Comparison of ENCODE assay signal across 19 cellular contexts in genomic region chr2:142849818-142850217, GRCh38. TPM values are rescaled to one million over a fixed set of nuclear protein-coding genes. Genes with fewer than 3 reads are reported as not detected.
DNase-seq lines count a peak whose midpoint lies in the region; ATAC-seq, FAIRE-seq and TF ChIP-seq lines count a peak whose summit lies in the region.
"Had no signal": no experiment of that assay in that cellular context is flagged by ENCODE, and none has a peak within 500 bp of the region (broad histone marks: within the 10 kb centered on the region; RNA-seq: fewer than 3 reads in every experiment).

No MANE protein-coding gene starts in this region.

- TF ChIP-seq POLR2A in A549 (IDR thresholded peaks at IDR 0.05; ENCODE audit: low read length) (no peak), gastroesophageal sphincter (IDR thresholded peaks at IDR 0.05) (no peak)

- DNase-seq in A549 (ENCODE audit: low read depth in 1 of 2, low spot score in 1 of 2) = no peak
- DNase-seq in LHCN-M2 (ENCODE audit: low read depth) = peak; percentile 44
- DNase-seq in choroid plexus epithelial cell (ENCODE audit: low read depth) = peak; percentile 35
- peak; percentile 52 for DNase-seq in kidney tubule cell (ENCODE audit: low spot score)
- DNase-seq in C1 segment of cervical spinal cord (lab: John Stamatoyannopoulos, UW) = no peak
- DNase-seq in pancreas = no peak
- DNase-seq: DND-41, GF-D8, KG1, MG63, NCI-H1092 treated with DMSO at 0.1 percent for 48 hours, NCI-H2081 treated with DMSO at 0.1 percent for 48 hours, NCI-H510A treated with DMSO at 0.1 percent for 48 hours, NCI-H82 had no signal

- TF ChIP-seq EP300 in A549 (IDR thresholded peaks at IDR 0.05) (no peak), gastroesophageal sphincter (IDR thresholded peaks at IDR 0.05) (no peak)

- TF ChIP-seq CTCF in A549 (IDR thresholded peaks at IDR 0.05) (no peak), choroid plexus epithelial cell (conservative IDR thresholded peaks at IDR 0.05; ENCODE audit: low read depth, low read length) (no peak), gastroesophageal sphincter (IDR thresholded peaks at IDR 0.05) (no peak), pancreas (IDR thresholded peaks at IDR 0.05) (no peak)

- CTCF ChIA-PET in A549 (lab: Yijun Ruan, JAX) = interaction anchor here (1.0 to 2.0 kb wide), 3 partner anchors 10 to 13 kb away, joined by 3 to 5 read pairs (median 5); no protein-coding TSS in a partner anchor

- H3K4me2 ChIP-seq in A549 = peak overlapping the region; percentile 39
- H3K4me2 ChIP-seq: BLaER1 treated with 17β-estradiol and CSF1 and Interleukin-3, amounts not matched to agents 10 nM and 100 nM had no signal

- peak in 1 of 2 experiments; percentile 67; a peak in 3 of 6 replicates for ATAC-seq in A549
- no peak for ATAC-seq in GM19035 (IDR thresholded peaks at IDR 0.05; ENCODE audit: unreplicated experiment)
- ATAC-seq in gastroesophageal sphincter = no peak
- no peak for ATAC-seq in pancreas

- H3K36me3 ChIP-seq in gastroesophageal sphincter (no peaks in the 10 kb centered on the region), pancreas (no peaks in the 10 kb centered on the region)
- H3K36me3 ChIP-seq: BLaER1 treated with 17β-estradiol and CSF1 and Interleukin-3, amounts not matched to agents 10 nM and 100 nM; MG63 had no signal

- H3K9me3 ChIP-seq in A549 = no peaks in the 10 kb centered on the region
- no peaks in the 10 kb centered on the region for H3K9me3 ChIP-seq in gastroesophageal sphincter
- H3K9me3 ChIP-seq in pancreas = no peaks in the 10 kb centered on the region
- H3K9me3 ChIP-seq: BLaER1 treated with 17β-estradiol and CSF1 and Interleukin-3, amounts not matched to agents 10 nM and 100 nM; MG63 had no signal

- H3K27me3 ChIP-seq in gastroesophageal sphincter (no peaks in the 10 kb centered on the region), pancreas (no peaks in the 10 kb centered on the region)
- H3K27me3 ChIP-seq: BLaER1 treated with 17β-estradiol and CSF1 and Interleukin-3, amounts not matched to agents 10 nM and 100 nM; MG63 had no signal

- 46% methylated on average over 3 of the region's 3 CpGs for WGBS in A549 (ENCODE audit: missing lambda C conversion rate)
- 44 to 59% methylated on average over 3 of the region's 3 CpGs for WGBS in gastroesophageal sphincter (ENCODE audit: low coverage in 1 of 2), 2 donors
- WGBS in pancreas, 2 donors = 34 to 46% methylated on average over 3 of the region's 3 CpGs

- POLR2A ChIA-PET in A549 (lab: Yijun Ruan, JAX) = no interaction called here

- H3K4me3 ChIP-seq in A549 = no peak overlapping the region
- H3K4me3 ChIP-seq in choroid plexus epithelial cell (ENCODE audit: low read depth, low read length) = no peak overlapping the region
- no peak overlapping the region for H3K4me3 ChIP-seq in gastroesophageal sphincter
- no peak overlapping the region for H3K4me3 ChIP-seq in pancreas
- H3K4me3 ChIP-seq: BLaER1 treated with 17β-estradiol and CSF1 and Interleukin-3, amounts not matched to agents 10 nM and 100 nM; MG63 had no signal

- H3K27ac ChIP-seq in A549 (peak overlapping the region; percentile 6 to 62; a peak in 4 of 6 replicates), gastroesophageal sphincter (no peak overlapping the region), pancreas (no peak overlapping the region)
- H3K27ac ChIP-seq: BLaER1 treated with 17β-estradiol and CSF1 and Interleukin-3, amounts not matched to agents 10 nM and 100 nM had no signal

- FAIRE-seq in A549 (lab: Jason Lieb, UNC) (no peak), pancreas (lab: Jason Lieb, UNC) (no peak)
- FAIRE-seq: GM12891, H1 had no signal

- peaks cover 12% of the 10 kb centered on the region for H3K4me1 ChIP-seq in A549
- H3K4me1 ChIP-seq in gastroesophageal sphincter = no peaks in the 10 kb centered on the region
- no peaks in the 10 kb centered on the region for H3K4me1 ChIP-seq in pancreas
- H3K4me1 ChIP-seq: BLaER1 treated with 17β-estradiol and CSF1 and Interleukin-3, amounts not matched to agents 10 nM and 100 nM had no signal

- no peak for TF ChIP-seq RAD21 in A549 (conservative IDR thresholded peaks at IDR 0.05 in 1 of 2, IDR thresholded peaks at IDR 0.05 in 1 of 2)

- intact Hi-C loops in pancreas (cut with DNase I) = no loop called here

TF ChIP-seq in A549, 52 proteins besides CTCF, POLR2A, EP300 and RAD21:
- TF ChIP-seq HOXA7 (CRISPR knock-in tag; IDR thresholded peaks at IDR 0.05) = no peak
- TF ChIP-seq FOSL2 (IDR thresholded peaks at IDR 0.05) = no peak
- TF ChIP-seq FOSL2 (CRISPR knock-in tag; IDR thresholded peaks at IDR 0.05) = no peak
- TF ChIP-seq CHD2 (IDR thresholded peaks at IDR 0.05; ENCODE audit: low read length, partially characterized antibody) = no peak
- no peak for TF ChIP-seq JUNB (IDR thresholded peaks at IDR 0.05)
- TF ChIP-seq, protein P1, sequence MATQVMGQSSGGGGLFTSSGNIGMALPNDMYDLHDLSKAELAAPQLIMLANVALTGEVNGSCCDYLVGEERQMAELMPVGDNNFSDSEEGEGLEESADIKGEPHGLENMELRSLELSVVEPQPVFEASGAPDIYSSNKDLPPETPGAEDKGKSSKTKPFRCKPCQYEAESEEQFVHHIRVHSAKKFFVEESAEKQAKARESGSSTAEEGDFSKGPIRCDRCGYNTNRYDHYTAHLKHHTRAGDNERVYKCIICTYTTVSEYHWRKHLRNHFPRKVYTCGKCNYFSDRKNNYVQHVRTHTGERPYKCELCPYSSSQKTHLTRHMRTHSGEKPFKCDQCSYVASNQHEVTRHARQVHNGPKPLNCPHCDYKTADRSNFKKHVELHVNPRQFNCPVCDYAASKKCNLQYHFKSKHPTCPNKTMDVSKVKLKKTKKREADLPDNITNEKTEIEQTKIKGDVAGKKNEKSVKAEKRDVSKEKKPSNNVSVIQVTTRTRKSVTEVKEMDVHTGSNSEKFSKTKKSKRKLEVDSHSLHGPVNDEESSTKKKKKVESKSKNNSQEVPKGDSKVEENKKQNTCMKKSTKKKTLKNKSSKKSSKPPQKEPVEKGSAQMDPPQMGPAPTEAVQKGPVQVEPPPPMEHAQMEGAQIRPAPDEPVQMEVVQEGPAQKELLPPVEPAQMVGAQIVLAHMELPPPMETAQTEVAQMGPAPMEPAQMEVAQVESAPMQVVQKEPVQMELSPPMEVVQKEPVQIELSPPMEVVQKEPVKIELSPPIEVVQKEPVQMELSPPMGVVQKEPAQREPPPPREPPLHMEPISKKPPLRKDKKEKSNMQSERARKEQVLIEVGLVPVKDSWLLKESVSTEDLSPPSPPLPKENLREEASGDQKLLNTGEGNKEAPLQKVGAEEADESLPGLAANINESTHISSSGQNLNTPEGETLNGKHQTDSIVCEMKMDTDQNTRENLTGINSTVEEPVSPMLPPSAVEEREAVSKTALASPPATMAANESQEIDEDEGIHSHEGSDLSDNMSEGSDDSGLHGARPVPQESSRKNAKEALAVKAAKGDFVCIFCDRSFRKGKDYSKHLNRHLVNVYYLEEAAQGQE (IDR thresholded peaks at IDR 0.05) = no peak
- no peak for TF ChIP-seq TFCP2L1 (CRISPR knock-in tag; IDR thresholded peaks at IDR 0.05)
TF ChIP-seq in A549: peak in this region for 0.

RNA-seq across cellular contexts. Expression of gene KYNU, which starts 27.6 kb away (rescaled TPM):
- polyA plus RNA-seq in A549 (2011; rRNA removed) (310 and 324 TPM in 2 replicates), A549 (2017; fragmentation: RNase III; extraction: RNeasy Plus Mini Kit Qiagen cat#74134 plus additional on column Dnase treatment) (242 to 304 TPM (median 302 TPM) in 3 replicates), pancreas (under 1 TPM; 0.23 to 0.40 TPM)
- 61.8 and 66.4 TPM in 2 replicates for polyA plus RNA-seq in A549 (2012; cell fraction: cytosol; rRNA removed)
- polyA plus RNA-seq in A549 (2012; cell fraction: nucleus; rRNA removed) = 27.2 and 41.7 TPM in 2 replicates
- 117 and 131 TPM in 2 replicates for polyA minus RNA-seq in A549 (2011; rRNA and poly(A)+ RNA removed)
- total RNA-seq in LHCN-M2 (2014; rRNA removed) (0.51 and 1.5 TPM in 2 replicates), gastroesophageal sphincter (1 to 10 TPM in 3 of 4 donors, under 1 TPM in 1; 0.27 to 5.7 (median 3.6) TPM), pancreas (1 to 10 TPM in 2 of 6 donors, under 1 TPM in 4; 0.12 to 2.6 (median 0.71) TPM)
- 0.16 TPM for polyA plus RNA-seq in LHCN-M2 (2012)

Comparison
In these comparisons a context has a peak if more than half of its experiments do, and no peak if none do; other contexts are left out.
1. DNase-seq: peak in LHCN-M2 (single experiment), choroid plexus epithelial cell (single experiment) and kidney tubule cell (single experiment); none in A549 (0 of 2), C1 segment of cervical spinal cord (0 of 14) and pancreas (0 of 6).
2. H3K27ac ChIP-seq: peak in A549 (2 of 2); none in gastroesophageal sphincter (0 of 4) and pancreas (0 of 4).